8 cellular contexts compared by ENCODE assay signal in the genomic region with DNA sequence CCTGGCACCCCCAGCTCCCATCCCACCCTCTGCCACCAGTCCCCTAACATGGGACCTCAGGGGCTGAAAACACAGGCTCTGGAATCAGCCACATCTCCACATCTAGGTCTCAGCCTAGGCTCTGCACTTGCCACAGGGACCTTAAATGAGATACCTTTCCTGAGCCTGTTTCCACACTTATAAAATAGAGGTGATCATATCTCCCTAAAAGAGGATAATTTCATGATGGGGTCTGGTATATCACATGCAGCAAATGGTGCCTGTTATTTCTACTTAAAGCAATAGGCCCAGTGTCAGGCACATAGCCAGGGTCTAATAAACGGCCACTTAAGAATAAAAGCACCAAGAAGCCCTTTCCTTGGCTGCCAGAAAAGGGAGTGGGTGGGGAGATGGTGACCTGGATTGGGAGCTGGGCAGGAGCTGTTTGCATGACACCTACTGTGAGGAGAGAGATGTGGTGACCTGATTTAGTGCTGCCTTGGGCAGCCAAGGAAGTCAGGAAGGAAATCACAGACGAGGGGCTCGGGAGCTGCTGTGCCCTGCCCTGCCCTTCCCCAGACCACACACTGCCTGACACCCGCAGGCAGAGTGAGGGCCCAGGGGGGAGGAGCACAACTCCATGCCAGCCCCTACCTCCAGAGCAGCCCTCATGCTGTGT.
A peak's percentile ranks its signal among the peaks of the same experiment; 100 is the strongest.
DNase-seq lines count a peak whose midpoint lies in the region; ATAC-seq and TF ChIP-seq lines count a peak whose summit lies in the region.

No MANE protein-coding gene starts in this region.

- no peak for ATAC-seq in WTC11
- ATAC-seq in GM18873 (IDR thresholded peaks at IDR 0.05; ENCODE audit: low FRiP score, unreplicated experiment) = no peak

- peak overlapping the region; percentile 97 for H3K27ac Mint-ChIP-seq in activated CD4-positive, alpha-beta T cell treated with anti-CD3 and anti-CD28 coated beads, Interleukin-2, amount 10 ng/mL, durations not matched to agents 7 days and 5 days
- H3K27ac Mint-ChIP-seq in WTC11 = peak overlapping the region; percentile 83

- H3K27me3 ChIP-seq in iPS-20b (ENCODE audit: insufficient read depth, low read length) (no peaks in the 10 kb centered on the region), stomach smooth muscle (ENCODE audit: control insufficient read depth in 1 of 2, insufficient read depth in 2 of 2, low read length in 2 of 2) (no peaks in the 10 kb centered on the region)

- H3K36me3 ChIP-seq in iPS-20b (ENCODE audit: insufficient read depth, low read depth, low read length) (no peaks in the 10 kb centered on the region), stomach smooth muscle (ENCODE audit: control insufficient read depth in 2 of 2, insufficient read depth in 2 of 2, low read length in 2 of 2) (no peaks in the 10 kb centered on the region)

- POLR2A ChIA-PET in activated CD4-positive, alpha-beta T cell treated with anti-CD3 and anti-CD28 coated beads, Interleukin-2, amount 10 ng/mL, durations not matched to agents 7 days and 5 days (lab: Charles Lee) = interaction anchor here (0.6 to 0.7 kb wide), 3 partner anchors 15 to 37 kb away, joined by 3 to 6 read pairs (median 5); no protein-coding TSS in a partner anchor
- POLR2A ChIA-PET in WTC11 (lab: Charles Lee) = interaction anchor here (0.6 to 4.5 kb wide), 7 partner anchors 11 to 224 kb away, joined by 3 to 32 read pairs (median 4); a partner anchor contains a TSS

- H3K4me3 ChIP-seq in iPS-20b (ENCODE audit: low read length) (peak overlapping the region; percentile 56; the same call in 1 of the 2 replicates), stomach smooth muscle (ENCODE audit: low read length in 2 of 2) (peak overlapping the region in 1 of 2 donors; percentile 71)

- DNase-seq in activated CD4-positive, alpha-beta T cell treated with anti-CD3 and anti-CD28 coated beads, Interleukin-2, amount 10 ng/mL, durations not matched to agents 7 days and 5 days = no peak
- DNase-seq in activated CD4-positive, alpha-beta T cell treated with anti-CD3 and anti-CD28 coated beads for 48 hours = no peak
- DNase-seq in WTC11 (ENCODE audit: low spot score) = no peak
- DNase-seq in NCI-H2171 treated with DMSO at 0.1 percent for 48 hours (lab: John Stamatoyannopoulos, UW) = no peak
- DNase-seq in GM20000 (ENCODE audit: low spot score) = no peak

- peaks cover 1% of the 10 kb centered on the region for H3K36me3 Mint-ChIP-seq in activated CD4-positive, alpha-beta T cell treated with anti-CD3 and anti-CD28 coated beads, Interleukin-2, amount 10 ng/mL, durations not matched to agents 7 days and 5 days (ENCODE audit: low read depth)
- no peaks in the 10 kb centered on the region for H3K36me3 Mint-ChIP-seq in WTC11

- peak overlapping the region; percentile 69 for H3K4me3 Mint-ChIP-seq in activated CD4-positive, alpha-beta T cell treated with anti-CD3 and anti-CD28 coated beads, Interleukin-2, amount 10 ng/mL, durations not matched to agents 7 days and 5 days
- no peak overlapping the region; the same call in 1 of the 2 replicates for H3K4me3 Mint-ChIP-seq in WTC11

- H3K4me1 ChIP-seq in iPS-20b (ENCODE audit: insufficient read depth, low read length) (peaks cover 52% of the 10 kb centered on the region), stomach smooth muscle (ENCODE audit: control insufficient read depth, insufficient read depth, low read length) (peaks cover 64% of the 10 kb centered on the region)

- H3K27ac ChIP-seq in iPS-20b (ENCODE audit: low read length) (peak overlapping the region; percentile 91), stomach smooth muscle (ENCODE audit: low read length) (peak overlapping the region; percentile 95)

- H3K4me1 Mint-ChIP-seq in activated CD4-positive, alpha-beta T cell treated with anti-CD3 and anti-CD28 coated beads, Interleukin-2, amount 10 ng/mL, durations not matched to agents 7 days and 5 days = peaks cover 83% of the 10 kb centered on the region
- H3K4me1 Mint-ChIP-seq in WTC11 = peaks cover 76% of the 10 kb centered on the region

- no peaks in the 10 kb centered on the region for H3K27me3 Mint-ChIP-seq in activated CD4-positive, alpha-beta T cell treated with anti-CD3 and anti-CD28 coated beads, Interleukin-2, amount 10 ng/mL, durations not matched to agents 7 days and 5 days
- H3K27me3 Mint-ChIP-seq in WTC11 (ENCODE audit: low read depth) = no peaks in the 10 kb centered on the region

- H3K9ac ChIP-seq in iPS-20b (ENCODE audit: low read depth, low read length) = peak overlapping the region; percentile 93; the same call in 1 of the 2 replicates
- H3K9ac ChIP-seq in stomach smooth muscle (ENCODE audit: low read length in 2 of 2) = peak overlapping the region; percentile 13 to 79

- no peaks in the 10 kb centered on the region for H3K9me3 Mint-ChIP-seq in activated CD4-positive, alpha-beta T cell treated with anti-CD3 and anti-CD28 coated beads, Interleukin-2, amount 10 ng/mL, durations not matched to agents 7 days and 5 days
- no peaks in the 10 kb centered on the region for H3K9me3 Mint-ChIP-seq in WTC11

- H3K9me3 ChIP-seq in iPS-20b (ENCODE audit: insufficient read depth, low read depth, low read length) (no peaks in the 10 kb centered on the region), stomach smooth muscle (ENCODE audit: control insufficient read depth in 2 of 2, low read length in 2 of 2) (no peaks in the 10 kb centered on the region)

- CTCF ChIA-PET in activated CD4-positive, alpha-beta T cell treated with anti-CD3 and anti-CD28 coated beads, Interleukin-2, amount 10 ng/mL, durations not matched to agents 7 days and 5 days (lab: Charles Lee) = interaction anchor here (0.6 to 1.5 kb wide), 7 partner anchors 10 to 113 kb away, joined by 3 to 7 read pairs (median 3); no protein-coding TSS in a partner anchor
- CTCF ChIA-PET in WTC11 (lab: Charles Lee) = interaction anchor here (0.6 to 3.9 kb wide), 9 partner anchors 9 to 605 kb away, joined by 3 to 19 read pairs (median 4); a partner anchor contains a TSS

- TF ChIP-seq CTCF in WTC11 (IDR thresholded peaks at IDR 0.05) = no peak
- no peak for TF ChIP-seq CTCF in GM20000 (IDR thresholded peaks at IDR 0.05; ENCODE audit: extremely low read depth, missing control alignments)

TF ChIP-seq in WTC11, 78 proteins besides CTCF, POLR2A, EP300 and RAD21:
- TF ChIP-seq, protein P1, sequence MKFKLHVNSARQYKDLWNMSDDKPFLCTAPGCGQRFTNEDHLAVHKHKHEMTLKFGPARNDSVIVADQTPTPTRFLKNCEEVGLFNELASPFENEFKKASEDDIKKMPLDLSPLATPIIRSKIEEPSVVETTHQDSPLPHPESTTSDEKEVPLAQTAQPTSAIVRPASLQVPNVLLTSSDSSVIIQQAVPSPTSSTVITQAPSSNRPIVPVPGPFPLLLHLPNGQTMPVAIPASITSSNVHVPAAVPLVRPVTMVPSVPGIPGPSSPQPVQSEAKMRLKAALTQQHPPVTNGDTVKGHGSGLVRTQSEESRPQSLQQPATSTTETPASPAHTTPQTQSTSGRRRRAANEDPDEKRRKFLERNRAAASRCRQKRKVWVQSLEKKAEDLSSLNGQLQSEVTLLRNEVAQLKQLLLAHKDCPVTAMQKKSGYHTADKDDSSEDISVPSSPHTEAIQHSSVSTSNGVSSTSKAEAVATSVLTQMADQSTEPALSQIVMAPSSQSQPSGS (CRISPR knock-in tag; IDR thresholded peaks at IDR 0.05; ENCODE audit: borderline replicate concordance, low read depth) = no peak
- TF ChIP-seq, protein P2, sequence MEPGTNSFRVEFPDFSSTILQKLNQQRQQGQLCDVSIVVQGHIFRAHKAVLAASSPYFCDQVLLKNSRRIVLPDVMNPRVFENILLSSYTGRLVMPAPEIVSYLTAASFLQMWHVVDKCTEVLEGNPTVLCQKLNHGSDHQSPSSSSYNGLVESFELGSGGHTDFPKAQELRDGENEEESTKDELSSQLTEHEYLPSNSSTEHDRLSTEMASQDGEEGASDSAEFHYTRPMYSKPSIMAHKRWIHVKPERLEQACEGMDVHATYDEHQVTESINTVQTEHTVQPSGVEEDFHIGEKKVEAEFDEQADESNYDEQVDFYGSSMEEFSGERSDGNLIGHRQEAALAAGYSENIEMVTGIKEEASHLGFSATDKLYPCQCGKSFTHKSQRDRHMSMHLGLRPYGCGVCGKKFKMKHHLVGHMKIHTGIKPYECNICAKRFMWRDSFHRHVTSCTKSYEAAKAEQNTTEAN (CRISPR knock-in tag; IDR thresholded peaks at IDR 0.05) = 0 out of 2 replicates have a peak, but pooled peaks have one; percentile 35
- TF ChIP-seq NFE2L1 (CRISPR knock-in tag; IDR thresholded peaks at IDR 0.05) = peak; percentile 64; the same call in 1 of the 2 replicates
TF ChIP-seq in WTC11: peak in this region for 2.
